10 cellular contexts compared by ENCODE assay signal in genomic region chr15:89093509-89093908, GRCh38. TPM values are rescaled to one million over a fixed set of nuclear protein-coding genes. Genes with fewer than 3 reads are reported as not detected.
A peak's percentile ranks its signal among the peaks of the same experiment; 100 is the strongest.
DNase-seq lines count a peak whose midpoint lies in the region; ATAC-seq and TF ChIP-seq lines count a peak whose summit lies in the region.
"Had no signal": no experiment of that assay in that cellular context is flagged by ENCODE, and none has a peak within 500 bp of the region (broad histone marks: within the 10 kb centered on the region; RNA-seq: fewer than 3 reads in every experiment).

No MANE protein-coding gene starts in this region.

- H3K4me3 Mint-ChIP-seq in MCF 10A (ENCODE audit: unreplicated experiment) (no peak overlapping the region), nephron (peak overlapping the region in 2 of 3 experiments; percentile 11 to 31)

- H3K27me3 Mint-ChIP-seq in MCF 10A (ENCODE audit: insufficient read depth, unreplicated experiment), result no peaks in the 10 kb centered on the region
- H3K27me3 Mint-ChIP-seq in nephron (ENCODE audit: low read depth), result no peaks in the 10 kb centered on the region

- H3K4me1 Mint-ChIP-seq in MCF 10A (ENCODE audit: insufficient read depth, unreplicated experiment), result peaks cover 35% of the 10 kb centered on the region
- H3K4me1 Mint-ChIP-seq in nephron, result peaks cover 65% of the 10 kb centered on the region

- no peak for DNase-seq in MCF 10A (ENCODE audit: unreplicated experiment)
- DNase-seq in breast epithelium (ENCODE audit: low spot score in 2 of 2), result no peak
- DNase-seq in caudate nucleus (lab: John Stamatoyannopoulos, UW), result no peak
- DNase-seq in upper lobe of right lung, result no peak
- no peak for DNase-seq in NCI-H345 (lab: John Stamatoyannopoulos, UW)
- DNase-seq in UCSD-AML1 (lab: John Stamatoyannopoulos, UW; ENCODE audit: unreplicated experiment), result no peak
- DNase-seq in amniotic stem cell (lab: John Stamatoyannopoulos, UW), result no peak
- DNase-seq: activated CD4-positive, alpha-beta T cell treated with anti-CD3 and anti-CD28 coated beads, Interleukin-2, amount 50 U/mL, for 4 hours; NCI-H1694 treated with DMSO at 0.1 percent for 48 hours had no signal

- CTCF ChIA-PET in MCF 10A (lab: Yijun Ruan, JAX), result interaction anchor here (1.1 to 8.5 kb wide), 4 partner anchors 25 to 78 kb away, joined by 3 to 65 read pairs (median 4); no protein-coding TSS in a partner anchor

- H3K27ac Mint-ChIP-seq in MCF 10A (ENCODE audit: low read depth, unreplicated experiment) (peak overlapping the region; percentile 31), nephron (peak overlapping the region; percentile 10 to 35 (median 35))

- no peak for TF ChIP-seq POLR2A in breast epithelium (IDR thresholded peaks at IDR 0.05)

- H3K36me3 Mint-ChIP-seq in MCF 10A (ENCODE audit: insufficient read depth, unreplicated experiment) (peaks cover 5% of the 10 kb centered on the region), nephron (ENCODE audit: low read depth) (peaks cover 5% of the 10 kb centered on the region)

- H3K9me3 Mint-ChIP-seq in MCF 10A (ENCODE audit: unreplicated experiment) (no peaks in the 10 kb centered on the region), nephron (no peaks in the 10 kb centered on the region)

- H3K9me3 ChIP-seq in breast epithelium (no peaks in the 10 kb centered on the region), upper lobe of right lung (no peaks in the 10 kb centered on the region)

- H3K27ac ChIP-seq in breast epithelium (no peak overlapping the region), caudate nucleus (ENCODE audit: low read depth, low read length) (peak overlapping the region; percentile 9), upper lobe of right lung (peak overlapping the region; percentile 94)

- H3K27me3 ChIP-seq in breast epithelium (no peaks in the 10 kb centered on the region), upper lobe of right lung (no peaks in the 10 kb centered on the region)

- no peak overlapping the region for H3K4me3 ChIP-seq in breast epithelium
- no peak overlapping the region for H3K4me3 ChIP-seq in upper lobe of right lung

- peaks cover 0 to 3% of the 10 kb centered on the region in 2 donors for H3K4me1 ChIP-seq in breast epithelium
- peaks cover 83% of the 10 kb centered on the region for H3K4me1 ChIP-seq in upper lobe of right lung

- BruUV-seq in MCF 10A (replicated peaks; lab: Mats Ljungman, UMichigan), result no TSS peak

- no peak for ATAC-seq in upper lobe of right lung

- POLR2A ChIA-PET in MCF 10A (lab: Yijun Ruan, JAX), result interaction anchor here (0.7 to 8.2 kb wide), 4 partner anchors 7 to 32 kb away, joined by 3 to 121 read pairs (median 3); no protein-coding TSS in a partner anchor

- intact Hi-C loops in MCF 10A (cut with micrococcal nuclease), result no loop called here
- intact Hi-C loops in breast epithelium (cut with DNase I; ENCODE audit: low total_unique reads), result no loop called here
- intact Hi-C loops in upper lobe of right lung (cut with DNase I), result no loop called here

- TF ChIP-seq CTCF in MCF 10A (IDR thresholded peaks at IDR 0.05; ENCODE audit: unreplicated experiment) (no peak), breast epithelium (IDR thresholded peaks at IDR 0.05) (no peak), nephron (IDR thresholded peaks at IDR 0.05; ENCODE audit: unreplicated experiment in 3 of 3) (no peak), upper lobe of right lung (IDR thresholded peaks at IDR 0.05) (no peak)

- H3K36me3 ChIP-seq in breast epithelium (no peaks in the 10 kb centered on the region), upper lobe of right lung (no peaks in the 10 kb centered on the region)

RNA-seq across cellular contexts. Expression of gene ABHD2, which starts 5.3 kb away (rescaled TPM):
- 47.7 and 55.9 TPM in 2 replicates for total RNA-seq in MCF 10A (2022)
- 10 to 100 TPM; 76.7 to 91.2 (median 80.3) TPM for total RNA-seq in breast epithelium
- total RNA-seq in upper lobe of right lung, result 182 TPM

Comparison
In these comparisons a context has a peak if more than half of its experiments do, and no peak if none do; other contexts are left out.
1. H3K27ac ChIP-seq: peak in caudate nucleus (single experiment) and upper lobe of right lung (single experiment); none in breast epithelium (0 of 2).